In genomic region chr14:49294736-49295135, GRCh38 we compare ENCODE assay signal across 23 cellular contexts.
"Had no signal": no experiment of that assay in that cellular context is flagged by ENCODE, and none has a peak within 500 bp of the region (broad histone marks: within the 10 kb centered on the region; RNA-seq: fewer than 3 reads in every experiment).

No MANE protein-coding gene starts in this region.

- ATAC-seq: activated CD4-positive, alpha-beta T cell treated with anti-CD3 and anti-CD28 coated beads for 36 hours; activated naive CD4-positive, alpha-beta T cell treated with anti-CD3 and anti-CD28 coated beads, Interleukin-2, amount 50 U/mL, for 72 hours; activated T-helper 17 cell treated with anti-CD3 and anti-CD28 coated beads, Interleukin-2, amount 50 U/mL, for 72 hours; left ventricle myocardium superior; stimulated activated naive B cell treated with anti-CD40 and anti-IgM and Interleukin-4, amounts not matched to agents 10 μg/mL and 1 μg/mL and 100 μg/mL, for 72 hours had no signal

- H3K27me3 ChIP-seq: transverse colon had no signal

- FAIRE-seq: endometrium, urothelium cell line had no signal

- H3K4me3 Mint-ChIP-seq: activated B cell treated with CpG ODN at 0.5 μM for 24 hours; activated CD4-positive, alpha-beta T cell treated with anti-CD3 and anti-CD28 coated beads for 36 hours; activated T-cell treated with anti-CD3 and anti-CD28 coated beads, Interleukin-2, amount 50 U/mL, for 24 hours; activated T-helper 17 cell treated with anti-CD3 and anti-CD28 coated beads, Interleukin-2, amount 50 U/mL, for 72 hours; brain; nephron; stimulated activated naive B cell treated with anti-CD40 and anti-IgM and Interleukin-4, amounts not matched to agents 10 μg/mL and 1 μg/mL and 100 μg/mL, for 72 hours had no signal

- H3K27ac Mint-ChIP-seq: activated B cell treated with CpG ODN at 0.5 μM for 24 hours; activated CD4-positive, alpha-beta T cell treated with anti-CD3 and anti-CD28 coated beads for 36 hours; activated naive CD4-positive, alpha-beta T cell treated with anti-CD3 and anti-CD28 coated beads, Interleukin-2, amount 50 U/mL, for 72 hours; activated T-cell treated with anti-CD3 and anti-CD28 coated beads, Interleukin-2, amount 50 U/mL, for 24 hours; activated T-helper 17 cell treated with anti-CD3 and anti-CD28 coated beads, Interleukin-2, amount 50 U/mL, for 72 hours; brain; nephron; stimulated activated naive B cell treated with anti-CD40 and anti-IgM and Interleukin-4, amounts not matched to agents 10 μg/mL and 1 μg/mL and 100 μg/mL, for 72 hours had no signal

- H3K36me3 Mint-ChIP-seq: activated naive CD4-positive, alpha-beta T cell treated with anti-CD3 and anti-CD28 coated beads, Interleukin-2, amount 50 U/mL, for 72 hours; brain; stimulated activated naive B cell treated with anti-CD40 and anti-IgM and Interleukin-4, amounts not matched to agents 10 μg/mL and 1 μg/mL and 100 μg/mL, for 72 hours had no signal

- H3K27ac ChIP-seq: transverse colon had no signal

- H3K36me3 ChIP-seq: transverse colon had no signal

- H3K4me3 ChIP-seq: transverse colon had no signal

- H3K27me3 Mint-ChIP-seq: activated B cell treated with CpG ODN at 0.5 μM for 24 hours had no signal

- H3K4me1 ChIP-seq: transverse colon had no signal

- H3K9me3 Mint-ChIP-seq: activated B cell treated with CpG ODN at 0.5 μM for 24 hours; activated naive CD4-positive, alpha-beta T cell treated with anti-CD3 and anti-CD28 coated beads, Interleukin-2, amount 50 U/mL, for 72 hours; activated T-cell treated with anti-CD3 and anti-CD28 coated beads, Interleukin-2, amount 50 U/mL, for 24 hours; activated T-helper 17 cell treated with anti-CD3 and anti-CD28 coated beads, Interleukin-2, amount 50 U/mL, for 72 hours; brain; nephron; stimulated activated naive B cell treated with anti-CD40 and anti-IgM and Interleukin-4, amounts not matched to agents 10 μg/mL and 1 μg/mL and 100 μg/mL, for 72 hours had no signal

- H3K9me3 ChIP-seq: transverse colon had no signal

- DNase-seq: activated B cell treated with CpG ODN at 0.5 μM for 24 hours; activated CD4-positive, alpha-beta T cell treated with anti-CD3 and anti-CD28 coated beads for 36 hours; activated CD4-positive, alpha-beta T cell treated with anti-CD3 and anti-CD28 coated beads, Interleukin-2, amount 50 U/mL, for 4 hours; activated CD8-positive, alpha-beta memory T cell treated with anti-CD3 and anti-CD28 coated beads for 24 hours; activated CD8-positive, alpha-beta memory T cell treated with anti-CD3 and anti-CD28 coated beads, Interleukin-2, amount 50 U/mL, for 4 hours; activated T-cell treated with anti-CD3 and anti-CD28 coated beads, Interleukin-2, amount 50 U/mL, for 24 hours; aorta; erythroblast; foreskin fibroblast; left ventricle myocardium superior; nucleus accumbens; posterior cingulate gyrus; stimulated activated CD4-positive, alpha-beta T cell treated with anti-CD3 and anti-CD28 coated beads, Interleukin-2, amount 100 ng/mL, for 48 hours; stimulated activated CD8-positive, alpha-beta memory T cell treated with anti-CD3 and anti-CD28 coated beads, Interleukin-4, amount 100 ng/mL, for 48 hours; stimulated activated naive B cell treated with anti-CD40 and anti-IgM and Interleukin-4, amounts not matched to agents 10 μg/mL and 1 μg/mL and 100 μg/mL, for 72 hours; T1000; transverse colon had no signal

- H3K4me1 Mint-ChIP-seq: activated B cell treated with CpG ODN at 0.5 μM for 24 hours; activated CD4-positive, alpha-beta T cell treated with anti-CD3 and anti-CD28 coated beads for 36 hours; activated T-helper 17 cell treated with anti-CD3 and anti-CD28 coated beads, Interleukin-2, amount 50 U/mL, for 72 hours; nephron; stimulated activated naive B cell treated with anti-CD40 and anti-IgM and Interleukin-4, amounts not matched to agents 10 μg/mL and 1 μg/mL and 100 μg/mL, for 72 hours had no signal
